8 cellular contexts compared by ENCODE assay signal in genomic region chr1:3409737-3410434, GRCh38.
DNase-seq lines count a peak whose midpoint lies in the region; ATAC-seq and TF ChIP-seq lines count a peak whose summit lies in the region.

No MANE protein-coding gene starts in this region.

- H3K4me3 ChIP-seq in RWPE2 (ENCODE audit: severe bottlenecking) (no peak overlapping the region), foreskin fibroblast (ENCODE audit: low read depth in 1 of 2, low read length in 2 of 2) (no peak overlapping the region), parathyroid adenoma (ENCODE audit: low read depth, low read length) (no peak overlapping the region)

- H2AFZ ChIP-seq in parathyroid adenoma, result no peak overlapping the region

- H3K4me3 Mint-ChIP-seq in activated naive CD8-positive, alpha-beta T cell treated with anti-CD3 and anti-CD28 coated beads, Interleukin-2, amount 50 U/mL, for 24 hours, result no peak overlapping the region

- no peaks in the 10 kb centered on the region for H3K9me3 Mint-ChIP-seq in activated naive CD8-positive, alpha-beta T cell treated with anti-CD3 and anti-CD28 coated beads, Interleukin-2, amount 50 U/mL, for 24 hours

- no peak overlapping the region for H3K27ac Mint-ChIP-seq in activated naive CD8-positive, alpha-beta T cell treated with anti-CD3 and anti-CD28 coated beads, Interleukin-2, amount 50 U/mL, for 24 hours

- no peaks in the 10 kb centered on the region for H3K4me1 ChIP-seq in RWPE2 (ENCODE audit: insufficient read depth, poor library complexity, severe bottlenecking)
- no peaks in the 10 kb centered on the region for H3K4me1 ChIP-seq in parathyroid adenoma

- no peak overlapping the region for H3K4me2 ChIP-seq in parathyroid adenoma (ENCODE audit: low read length)

- H3K27me3 ChIP-seq in RWPE2 (ENCODE audit: insufficient read depth, poor library complexity, severe bottlenecking), result no peaks in the 10 kb centered on the region
- H3K27me3 ChIP-seq in parathyroid adenoma (ENCODE audit: control insufficient read depth, insufficient read depth, low read length), result no peaks in the 10 kb centered on the region

- H3K36me3 ChIP-seq in RWPE2 (ENCODE audit: low read depth), result no peaks in the 10 kb centered on the region
- H3K36me3 ChIP-seq in parathyroid adenoma (ENCODE audit: control insufficient read depth, insufficient read depth, low read length), result no peaks in the 10 kb centered on the region

- TF ChIP-seq CTCF in RWPE2 (IDR thresholded peaks at IDR 0.05; ENCODE audit: poor library complexity, severe bottlenecking), result peak; percentile 67
- TF ChIP-seq CTCF in foreskin fibroblast (IDR thresholded peaks at IDR 0.05; ENCODE audit: low read depth, low read length), result peak; percentile 68
- peak; percentile 25 for TF ChIP-seq CTCF in parathyroid adenoma (IDR thresholded peaks at IDR 0.05)

- DNase-seq in GM03348 (ENCODE audit: low spot score) (peak; percentile 95), RWPE2 (ENCODE audit: low spot score) (no peak), foreskin fibroblast (peak; percentile 50 to 78)
- no peak for DNase-seq in activated naive CD8-positive, alpha-beta T cell treated with anti-CD3 and anti-CD28 coated beads, Interleukin-2, amount 50 U/mL, for 24 hours

- H3K36me3 Mint-ChIP-seq in activated naive CD8-positive, alpha-beta T cell treated with anti-CD3 and anti-CD28 coated beads, Interleukin-2, amount 50 U/mL, for 24 hours (ENCODE audit: low read depth), result no peaks in the 10 kb centered on the region

- ATAC-seq in RWPE2 (ENCODE audit: low read depth) (peak; percentile 84), HG02884 (IDR thresholded peaks at IDR 0.05; ENCODE audit: unreplicated experiment) (no peak), HG02588 (IDR thresholded peaks at IDR 0.05; ENCODE audit: unreplicated experiment) (no peak), HG02981 (IDR thresholded peaks at IDR 0.05; ENCODE audit: unreplicated experiment) (no peak)
- ATAC-seq in activated naive CD8-positive, alpha-beta T cell treated with anti-CD3 and anti-CD28 coated beads, Interleukin-2, amount 50 U/mL, for 24 hours, result no peak

- H3K27ac ChIP-seq in RWPE2 (ENCODE audit: poor library complexity, severe bottlenecking), result no peak overlapping the region
- no peak overlapping the region for H3K27ac ChIP-seq in parathyroid adenoma

- H3K79me2 ChIP-seq in parathyroid adenoma, result no peaks in the 10 kb centered on the region

- no peaks in the 10 kb centered on the region for H3K27me3 Mint-ChIP-seq in activated naive CD8-positive, alpha-beta T cell treated with anti-CD3 and anti-CD28 coated beads, Interleukin-2, amount 50 U/mL, for 24 hours

- no peaks in the 10 kb centered on the region for H3K4me1 Mint-ChIP-seq in activated naive CD8-positive, alpha-beta T cell treated with anti-CD3 and anti-CD28 coated beads, Interleukin-2, amount 50 U/mL, for 24 hours

- no peak overlapping the region for H3K9ac ChIP-seq in parathyroid adenoma

- no peaks in the 10 kb centered on the region for H3K9me3 ChIP-seq in RWPE2 (ENCODE audit: severe bottlenecking)
- H3K9me3 ChIP-seq in parathyroid adenoma (ENCODE audit: control insufficient read depth, low read length), result no peaks in the 10 kb centered on the region

Comparison
In these comparisons a context has a peak if more than half of its experiments do, and no peak if none do; other contexts are left out.
1. DNase-seq: peak in GM03348 (single experiment) and foreskin fibroblast (2 of 2); none in RWPE2 (single experiment) and activated naive CD8-positive, alpha-beta T cell treated with anti-CD3 and anti-CD28 coated beads, Interleukin-2, amount 50 U/mL, for 24 hours (single experiment).
2. Peak in every context shown above with its lines, with median percentiles within 50 percentile points of each other: CTCF ChIP-seq.